In the genomic region with DNA sequence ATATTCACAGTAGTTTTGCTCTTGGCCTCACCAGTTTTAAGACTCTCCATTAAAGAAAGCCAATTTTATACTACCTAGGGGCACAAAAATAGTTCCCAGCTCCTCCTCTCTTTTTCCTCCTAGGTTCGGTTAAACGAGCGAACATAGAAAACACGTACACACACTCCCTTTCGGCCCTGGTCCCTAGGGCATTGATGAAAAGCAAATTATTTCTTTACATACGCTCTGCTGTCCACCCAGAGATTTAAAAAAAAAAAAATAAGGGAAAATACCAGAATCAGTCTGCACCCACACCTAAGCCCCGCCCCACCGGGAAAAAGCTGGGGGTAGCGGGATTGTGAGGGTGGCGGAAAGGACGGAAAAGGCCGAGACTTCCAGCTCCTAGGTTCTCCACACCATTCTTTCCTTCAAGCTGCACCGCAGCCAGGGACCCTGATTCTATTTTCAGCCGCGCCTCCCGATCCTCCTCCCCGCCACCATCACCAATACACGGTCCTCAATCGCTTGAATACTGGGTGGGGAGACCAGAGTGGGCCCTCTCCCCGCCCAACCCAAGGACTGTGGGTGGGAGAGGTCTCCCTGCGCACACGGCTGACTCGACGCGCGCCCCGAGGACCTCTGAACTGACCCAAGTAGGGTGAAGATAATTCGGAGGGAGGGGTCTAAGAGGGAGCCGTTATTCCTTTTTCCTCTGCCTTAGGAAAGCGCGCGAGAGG, we compare ENCODE assay signal across 8 cellular contexts. TPM values are rescaled to one million over a fixed set of nuclear protein-coding genes. Genes with fewer than 3 reads are reported as not detected.
DNase-seq lines count a peak whose midpoint lies in the region; ATAC-seq and TF ChIP-seq lines count a peak whose summit lies in the region.

No MANE protein-coding gene starts in this region.

- H2BK120ac ChIP-seq in mesendoderm (ENCODE audit: low read depth, low read length), result no peak overlapping the region

- H3K56ac ChIP-seq in mesendoderm (ENCODE audit: low read length), result peak overlapping the region; percentile 93

- TF ChIP-seq POLR2A in transverse colon (IDR thresholded peaks at IDR 0.05), result no peak

- in situ Hi-C loops in transverse colon (cut with MboI; ENCODE audit: low pct_ligation_motif_present in 1 of 4, low pct_unique_long_range_greater_than_20kb in 1 of 4, low sequenced_read_pairs in 3 of 4), result no loop called here

- intact Hi-C loops in dorsolateral prefrontal cortex (cut with DNase I) (loop anchor here (2.0 to 10.0 kb wide), 3 partner anchors 14 to 472 kb away; a partner anchor contains a TSS), transverse colon (cut with DNase I; ENCODE audit: low total_unique reads) (no loop called here)

- no peak for TF ChIP-seq EP300 in transverse colon (IDR thresholded peaks at IDR 0.05; ENCODE audit: low read depth)

- H2BK15ac ChIP-seq in mesendoderm (replicated peaks; ENCODE audit: low read depth), result no peak overlapping the region

- no peaks in the 10 kb centered on the region for H3K36me3 ChIP-seq in mesendoderm (ENCODE audit: control insufficient read depth, insufficient read depth, low read length)
- H3K36me3 ChIP-seq in transverse colon, result no peaks in the 10 kb centered on the region

- H3K4me1 ChIP-seq in mesendoderm (ENCODE audit: control insufficient read depth, low read depth, low read length) (no peaks in the 10 kb centered on the region), transverse colon (peaks cover 5 to 26% (median 8%) of the 10 kb centered on the region in 4 donors)

- peaks cover 36% of the 10 kb centered on the region for H3K79me2 ChIP-seq in mesendoderm (ENCODE audit: control insufficient read depth, insufficient read depth, low read length)

- ATAC-seq in GM18909 (IDR thresholded peaks at IDR 0.05; ENCODE audit: poor library complexity, unreplicated experiment) (peak; percentile 2), SK-N-SH treated with all-trans-retinoic acid at 6 μM for 48 hours (peak; percentile 60)

- peak overlapping the region; percentile 40 for H3K4me2 ChIP-seq in mesendoderm (ENCODE audit: low read length)

- H3K9ac ChIP-seq in mesendoderm (ENCODE audit: low read length), result peak overlapping the region; percentile 95

- peak in 9 of 14 donors; percentile 28 to 70 (median 61) for DNase-seq in C1 segment of cervical spinal cord (lab: John Stamatoyannopoulos, UW)
- DNase-seq in HL-60 (ENCODE audit: low read depth in 1 of 2, low spot score in 1 of 2), result peak in 1 of 2 experiments; percentile 5
- DNase-seq in dorsolateral prefrontal cortex, result peak in 8 of 10 donors; percentile 27 to 57 (median 39)
- peak; percentile 59 for DNase-seq in mesendoderm
- DNase-seq in transverse colon, result peak; percentile 33
- DNase-seq in midbrain (lab: John Stamatoyannopoulos, UW), result no peak

- no peak overlapping the region for H4K5ac ChIP-seq in mesendoderm (ENCODE audit: low read length)

- peak overlapping the region; percentile 92 for H3K4ac ChIP-seq in mesendoderm (ENCODE audit: low read depth, low read length)

- H2BK5ac ChIP-seq in mesendoderm (ENCODE audit: low read length), result peak overlapping the region; percentile 83

- no peak overlapping the region for H2AK5ac ChIP-seq in mesendoderm (ENCODE audit: low read length)

- H3K4me3 ChIP-seq in HL-60 (replicated peaks; ENCODE audit: insufficient read depth, low read length) (peak overlapping the region; percentile 76), dorsolateral prefrontal cortex (peak overlapping the region; percentile 49 to 100 (median 95)), mesendoderm (ENCODE audit: low read length) (peak overlapping the region; percentile 94), transverse colon (peak overlapping the region; percentile 62 to 84 (median 68))

- no CpG with 5 or more reads among the region's 32 CpGs for WGBS in mesendoderm (ENCODE audit: extremely low coverage, insufficient coverage, low lambda C conversion rate)
- 0 to 1% methylated on average over 9 to 32 of the region's 32 CpGs for WGBS in transverse colon (ENCODE audit: low coverage in 1 of 2), 2 donors

- peak overlapping the region; percentile 33 for H3K18ac ChIP-seq in mesendoderm (ENCODE audit: low read length)

- H3K27ac ChIP-seq in HL-60 (replicated peaks), result peak overlapping the region; percentile 97
- peak overlapping the region; percentile 64 to 99 (median 94) for H3K27ac ChIP-seq in dorsolateral prefrontal cortex
- H3K27ac ChIP-seq in mesendoderm (ENCODE audit: low read depth, low read length), result peak overlapping the region; percentile 84
- H3K27ac ChIP-seq in transverse colon, result peak overlapping the region; percentile 90 to 93 (median 92)

- H3K27me3 ChIP-seq in HL-60 (ENCODE audit: insufficient read depth, poor library complexity, severe bottlenecking) (no peaks in the 10 kb centered on the region), dorsolateral prefrontal cortex (no peaks in the 10 kb centered on the region), mesendoderm (ENCODE audit: insufficient read depth, low read length, poor library complexity) (no peaks in the 10 kb centered on the region), transverse colon (no peaks in the 10 kb centered on the region)

- peak overlapping the region; percentile 97 for H3K23ac ChIP-seq in mesendoderm (ENCODE audit: low read length)

- H3K9me3 ChIP-seq in transverse colon, result no peaks in the 10 kb centered on the region

- no peak overlapping the region for H4K8ac ChIP-seq in mesendoderm (ENCODE audit: low read depth, low read length)

- H3K79me1 ChIP-seq in mesendoderm (ENCODE audit: low read length), result no peaks in the 10 kb centered on the region

- TF ChIP-seq CTCF in HL-60 (IDR thresholded peaks at IDR 0.05; ENCODE audit: insufficient read depth, low read length) (no peak), dorsolateral prefrontal cortex (IDR thresholded peaks at IDR 0.05 in 54 of 56, conservative IDR thresholded peaks at IDR 0.05 in 2 of 56; ENCODE audit: low read depth in 1 of 56, partially characterized antibody in 56 of 56) (no peak), transverse colon (IDR thresholded peaks at IDR 0.05) (no peak)

TF ChIP-seq in SK-N-SH treated with all-trans-retinoic acid at 6 μM for 48 hours, 23 proteins besides CTCF, POLR2A, EP300 and RAD21 (continues in another document):
- TF ChIP-seq SNAI2 (CRISPR knock-in tag; IDR thresholded peaks at IDR 0.05) (no peak), CSDC2 (CRISPR knock-in tag; IDR thresholded peaks at IDR 0.05) (no peak), BACH2 (CRISPR knock-in tag; IDR thresholded peaks at IDR 0.05; ENCODE audit: borderline replicate concordance) (no peak), OSR1 (CRISPR knock-in tag; IDR thresholded peaks at IDR 0.05) (no peak), GLIS3 (CRISPR knock-in tag; IDR thresholded peaks at IDR 0.05) (no peak), ZNF70 (CRISPR knock-in tag; IDR thresholded peaks at IDR 0.05) (no peak), PPARA (CRISPR knock-in tag; IDR thresholded peaks at IDR 0.05; ENCODE audit: borderline replicate concordance) (no peak)
- TF ChIP-seq, protein P1, sequence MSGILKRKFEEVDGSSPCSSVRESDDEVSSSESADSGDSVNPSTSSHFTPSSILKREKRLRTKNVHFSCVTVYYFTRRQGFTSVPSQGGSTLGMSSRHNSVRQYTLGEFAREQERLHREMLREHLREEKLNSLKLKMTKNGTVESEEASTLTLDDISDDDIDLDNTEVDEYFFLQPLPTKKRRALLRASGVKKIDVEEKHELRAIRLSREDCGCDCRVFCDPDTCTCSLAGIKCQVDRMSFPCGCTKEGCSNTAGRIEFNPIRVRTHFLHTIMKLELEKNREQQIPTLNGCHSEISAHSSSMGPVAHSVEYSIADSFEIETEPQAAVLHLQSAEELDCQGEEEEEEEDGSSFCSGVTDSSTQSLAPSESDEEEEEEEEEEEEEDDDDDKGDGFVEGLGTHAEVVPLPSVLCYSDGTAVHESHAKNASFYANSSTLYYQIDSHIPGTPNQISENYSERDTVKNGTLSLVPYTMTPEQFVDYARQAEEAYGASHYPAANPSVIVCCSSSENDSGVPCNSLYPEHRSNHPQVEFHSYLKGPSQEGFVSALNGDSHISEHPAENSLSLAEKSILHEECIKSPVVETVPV (CRISPR knock-in tag; IDR thresholded peaks at IDR 0.05), result no peak
- TF ChIP-seq, protein P2, sequence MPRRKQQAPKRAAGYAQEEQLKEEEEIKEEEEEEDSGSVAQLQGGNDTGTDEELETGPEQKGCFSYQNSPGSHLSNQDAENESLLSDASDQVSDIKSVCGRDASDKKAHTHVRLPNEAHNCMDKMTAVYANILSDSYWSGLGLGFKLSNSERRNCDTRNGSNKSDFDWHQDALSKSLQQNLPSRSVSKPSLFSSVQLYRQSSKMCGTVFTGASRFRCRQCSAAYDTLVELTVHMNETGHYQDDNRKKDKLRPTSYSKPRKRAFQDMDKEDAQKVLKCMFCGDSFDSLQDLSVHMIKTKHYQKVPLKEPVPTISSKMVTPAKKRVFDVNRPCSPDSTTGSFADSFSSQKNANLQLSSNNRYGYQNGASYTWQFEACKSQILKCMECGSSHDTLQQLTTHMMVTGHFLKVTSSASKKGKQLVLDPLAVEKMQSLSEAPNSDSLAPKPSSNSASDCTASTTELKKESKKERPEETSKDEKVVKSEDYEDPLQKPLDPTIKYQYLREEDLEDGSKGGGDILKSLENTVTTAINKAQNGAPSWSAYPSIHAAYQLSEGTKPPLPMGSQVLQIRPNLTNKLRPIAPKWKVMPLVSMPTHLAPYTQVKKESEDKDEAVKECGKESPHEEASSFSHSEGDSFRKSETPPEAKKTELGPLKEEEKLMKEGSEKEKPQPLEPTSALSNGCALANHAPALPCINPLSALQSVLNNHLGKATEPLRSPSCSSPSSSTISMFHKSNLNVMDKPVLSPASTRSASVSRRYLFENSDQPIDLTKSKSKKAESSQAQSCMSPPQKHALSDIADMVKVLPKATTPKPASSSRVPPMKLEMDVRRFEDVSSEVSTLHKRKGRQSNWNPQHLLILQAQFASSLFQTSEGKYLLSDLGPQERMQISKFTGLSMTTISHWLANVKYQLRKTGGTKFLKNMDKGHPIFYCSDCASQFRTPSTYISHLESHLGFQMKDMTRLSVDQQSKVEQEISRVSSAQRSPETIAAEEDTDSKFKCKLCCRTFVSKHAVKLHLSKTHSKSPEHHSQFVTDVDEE (CRISPR knock-in tag; IDR thresholded peaks at IDR 0.05), result no peak

RNA-seq across cellular contexts. Expression of a gene that starts 0.8 kb away (rescaled TPM):
- 100 to 1,000 TPM in 76 of 120 experiments, 10 to 100 TPM in 44; 70.3 to 129 (median 104) TPM for total RNA-seq in dorsolateral prefrontal cortex
- 24.7 TPM for polyA plus RNA-seq in mesendoderm (2013, experiment 1 of 2)
- polyA plus RNA-seq in mesendoderm (2013, experiment 2 of 2), result 25.9 TPM
- 10 to 100 TPM; 20.2 to 52.9 (median 30.0) TPM for total RNA-seq in transverse colon

RNA-seq across cellular contexts. Expression of a gene that starts 14.3 kb away (rescaled TPM):
- 100 to 1,000 TPM in 118 of 120 experiments, 10 to 100 TPM in 2; 94.3 to 275 (median 200) TPM for total RNA-seq in dorsolateral prefrontal cortex
- 403 TPM for polyA plus RNA-seq in mesendoderm (2013, experiment 1 of 2)
- polyA plus RNA-seq in mesendoderm (2013, experiment 2 of 2), result 419 TPM
- 100 to 1,000 TPM in 3 of 4 donors, 10 to 100 TPM in 1; 88.4 to 391 (median 181) TPM for total RNA-seq in transverse colon
